In genomic region chr19:27729332-27729731, GRCh38 we compare ENCODE assay signal across 27 cellular contexts.
DNase-seq lines count a peak whose midpoint lies in the region; ATAC-seq and TF ChIP-seq lines count a peak whose summit lies in the region.
"Had no signal": no experiment of that assay in that cellular context is flagged by ENCODE, and none has a peak within 500 bp of the region (broad histone marks: within the 10 kb centered on the region; RNA-seq: fewer than 3 reads in every experiment).

No MANE protein-coding gene starts in this region.

- H3K36me3 ChIP-seq in HEK293 (ENCODE audit: control insufficient read depth in 2 of 2, insufficient read depth in 1 of 2, low read length in 2 of 2) (peaks cover 0 to 32% of the 10 kb centered on the region in 2 experiments; a peak in 2 of 3 replicates), mucosa of descending colon (ENCODE audit: low read depth) (no peaks in the 10 kb centered on the region)
- H3K36me3 ChIP-seq: BE2C had no signal

- no peak overlapping the region for H3K4me3 ChIP-seq in HEK293 (ENCODE audit: low read depth, low read length)
- no peak overlapping the region for H3K4me3 ChIP-seq in mucosa of descending colon
- H3K4me3 ChIP-seq: A549; BLaER1; BLaER1 treated with 17β-estradiol and CSF1 and Interleukin-3, amounts not matched to agents 10 nM and 100 nM had no signal

- POLR2A ChIA-PET in HEK293 (lab: Yijun Ruan, JAX) = no interaction called here

- CTCF ChIA-PET in HEK293 (lab: Yijun Ruan, JAX) = interaction anchor here (0.6 to 0.7 kb wide), 2 partner anchors 8 to 62 kb away, joined by 3 to 4 read pairs; no protein-coding TSS in a partner anchor

- TF ChIP-seq CTCF in HEK293 (tag by site-specific recombination; IDR thresholded peaks at IDR 0.05) (no peak), mucosa of descending colon (IDR thresholded peaks at IDR 0.05) (no peak)

- H3K4me1 ChIP-seq in HEK293 (ENCODE audit: control insufficient read depth, insufficient read depth, low read length) = no peaks in the 10 kb centered on the region
- H3K4me1 ChIP-seq in mucosa of descending colon (ENCODE audit: low read depth) = no peaks in the 10 kb centered on the region
- H3K4me1 ChIP-seq: A549; BE2C; BLaER1; BLaER1 treated with 17β-estradiol and CSF1 and Interleukin-3, amounts not matched to agents 10 nM and 100 nM; Caco-2 had no signal

- no peak for DNase-seq in mucosa of descending colon
- DNase-seq: 8988T; ACHN; AML-193; BE2C; C1 segment of cervical spinal cord; Caco-2; Calu3; CD4-positive, alpha-beta memory T cell; CD4-positive, alpha-beta T cell; CD4-positive, CD25-positive, alpha-beta regulatory T cell; CD8-positive, alpha-beta memory T cell; CD8-positive, alpha-beta T cell; COR-L47; DMS 273 treated with DMSO at 0.1 percent for 48 hours; DMS153; DMS53; DMS79; DMS79 treated with DMSO at 0.1 percent for 48 hours; DND-41; EL had no signal

- intact Hi-C loops in mucosa of descending colon (cut with DNase I, micrococcal nuclease) = no loop called here

- H3K9me3 ChIP-seq in HEK293 (ENCODE audit: control insufficient read depth, insufficient read depth, low read depth, low read length) = peaks cover 44% of the 10 kb centered on the region
- peaks cover 87% of the 10 kb centered on the region for H3K9me3 ChIP-seq in mucosa of descending colon
- H3K9me3 ChIP-seq: BE2C had no signal

- no peak for ATAC-seq in mucosa of descending colon
- ATAC-seq: A549; CD8-positive, alpha-beta T cell had no signal

- H3K27ac ChIP-seq in HEK293 (ENCODE audit: extremely low read depth, low read depth, low read length) = no peak overlapping the region
- H3K27ac ChIP-seq: 22Rv1; A549; BLaER1; BLaER1 treated with 17β-estradiol and CSF1 and Interleukin-3, amounts not matched to agents 10 nM and 100 nM; C4-2B had no signal

TF ChIP-seq in HEK293, 187 proteins besides CTCF, POLR2A, EP300 and RAD21:
- TF ChIP-seq ZNF394 (tag by site-specific recombination; IDR thresholded peaks at IDR 0.05; ENCODE audit: borderline replicate concordance) (no peak), SCRT1 (tag by site-specific recombination; IDR thresholded peaks at IDR 0.05; ENCODE audit: borderline replicate concordance) (peak; percentile 94; the same call in 1 of the 2 replicates), SCRT2 (tag by site-specific recombination; IDR thresholded peaks at IDR 0.05) (peak; percentile 96)
